8 cellular contexts compared by ENCODE assay signal in the genomic region with DNA sequence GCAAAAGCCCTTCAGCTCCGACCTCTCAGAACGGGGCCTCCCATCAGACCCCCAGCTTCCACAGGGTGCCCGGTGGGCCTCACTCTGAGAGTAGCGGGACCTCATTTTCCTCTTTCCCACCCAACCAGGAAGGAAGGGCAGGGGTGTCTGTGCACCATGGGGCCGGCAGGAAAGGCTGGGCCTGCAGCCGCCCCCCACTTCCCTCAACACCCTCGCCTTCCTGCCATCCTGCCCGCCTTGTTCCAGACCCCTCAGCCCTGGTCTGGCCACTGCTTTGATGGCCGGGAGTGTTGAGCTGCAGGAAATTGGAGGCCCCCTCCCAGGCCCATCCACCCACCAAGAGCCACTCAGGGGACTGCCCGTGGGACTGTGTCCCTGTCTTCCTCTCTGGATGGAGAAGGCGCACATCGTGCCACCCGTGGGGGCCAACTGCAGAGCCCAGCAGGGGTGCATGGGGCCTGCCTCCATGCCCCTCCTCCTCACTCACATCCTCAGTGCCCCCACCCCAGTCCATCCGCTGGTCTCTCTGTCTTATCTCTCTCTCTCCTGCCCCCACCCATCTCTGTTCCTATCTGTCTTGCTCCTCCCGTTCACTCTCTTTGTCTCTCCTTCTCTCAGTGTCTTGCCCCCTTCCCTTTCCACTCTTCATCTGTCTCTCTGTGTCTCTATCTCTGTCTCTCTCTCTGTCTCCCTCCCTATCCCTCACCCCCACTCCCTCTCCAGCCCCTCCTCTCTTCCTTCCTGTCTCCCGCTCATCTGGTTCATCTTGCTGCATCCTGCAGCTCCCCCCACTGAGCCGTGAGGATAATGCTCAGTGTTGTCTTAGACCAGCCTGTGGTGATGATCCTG. TPM values are rescaled to one million over a fixed set of nuclear protein-coding genes. Genes with fewer than 3 reads are reported as not detected.
DNase-seq lines count a peak whose midpoint lies in the region; ATAC-seq, FAIRE-seq and TF ChIP-seq lines count a peak whose summit lies in the region.

No MANE protein-coding gene starts in this region.

- H3K27me3 ChIP-seq in HepG2 (ENCODE audit: control insufficient read depth in 1 of 2, insufficient read depth in 2 of 2, low read length in 2 of 2), result no peaks in the 10 kb centered on the region; a peak in 1 of 5 replicates

- peaks cover 15% of the 10 kb centered on the region for H4K20me1 ChIP-seq in HepG2 (ENCODE audit: insufficient read depth, low read length)

- no peak for ATAC-seq in HepG2
- ATAC-seq in HG03159 (IDR thresholded peaks at IDR 0.05; ENCODE audit: unreplicated experiment), result no peak
- no peak for ATAC-seq in GM21786 (IDR thresholded peaks at IDR 0.05; ENCODE audit: unreplicated experiment)

- BruUV-seq in HepG2 (replicated peaks; lab: Mats Ljungman, UMichigan), result no TSS peak

- H3K27ac ChIP-seq in HepG2 (ENCODE audit: extremely low read length, insufficient read depth, low read length), result no peak overlapping the region

- peak; percentile 28 for DNase-seq in Caki2 (ENCODE audit: low read depth)
- DNase-seq in MV-4-11 (lab: John Stamatoyannopoulos, UW), result peak; percentile 39
- DNase-seq in amniotic epithelial cell (ENCODE audit: low read depth), result peak; percentile 65
- no peak for DNase-seq in HepG2 (ENCODE audit: low spot score)
- DNase-seq in iPS-NIHi11 (ENCODE audit: low spot score), result no peak
- no peak for DNase-seq in NCI-H1048 (lab: John Stamatoyannopoulos, UW)

- no peak overlapping the region; the same call in 1 of the 2 replicates for H3K9ac ChIP-seq in HepG2 (ENCODE audit: insufficient read depth, low read depth, low read length)

- peaks cover 74% of the 10 kb centered on the region for H3K4me1 ChIP-seq in HepG2 (ENCODE audit: insufficient read depth, low read length)

- WGBS in HepG2 (ENCODE audit: low lambda C conversion rate), result 46% methylated on average over 4 of the region's 17 CpGs

- H3K79me2 ChIP-seq in HepG2 (ENCODE audit: insufficient read depth, low read length), result peaks cover 25% of the 10 kb centered on the region

- TF ChIP-seq EP300 in HepG2 (IDR thresholded peaks at IDR 0.05; ENCODE audit: low read depth in 2 of 2, low read length in 2 of 2) (no peak), HepG2 (CRISPR knock-in tag; IDR thresholded peaks at IDR 0.05; ENCODE audit: borderline replicate concordance) (no peak)

- in situ Hi-C loops in Caki2 (cut with HindIII; ENCODE audit: low pct_unique_long_range_greater_than_20kb, low sequenced_read_pairs), result no loop called here
- in situ Hi-C loops in HepG2 (cut with HindIII; ENCODE audit: extremely low pct_ligation_motif_present, low pct_unique_long_range_greater_than_20kb), result no loop called here

- H2AFZ ChIP-seq in HepG2 (ENCODE audit: low read length), result no peak overlapping the region

- POLR2A ChIA-PET in HepG2 (lab: Yijun Ruan, JAX), result interaction anchor here (0.8 to 2.7 kb wide), 4 partner anchors 11 to 118 kb away, joined by 3 to 25 read pairs (median 8); no protein-coding TSS in a partner anchor

- TF ChIP-seq POLR2A in HepG2 (IDR thresholded peaks at IDR 0.05; ENCODE audit: insufficient read depth in 1 of 2, low read depth in 2 of 2, low read length in 2 of 2), result no peak

- CTCF ChIA-PET in HepG2 (lab: Yijun Ruan, JAX; ENCODE audit: low intra/inter-chr PET ratio, low total read pairs), result no interaction called here

- no peak for TF ChIP-seq RAD21 in HepG2 (CRISPR knock-in tag; IDR thresholded peaks at IDR 0.05)

- peak; percentile 4 for FAIRE-seq in HepG2 (lab: Jason Lieb, UNC)

- H3K4me3 ChIP-seq in HepG2 (replicated peaks in 1 of 3; ENCODE audit: insufficient read depth in 1 of 3, low read depth in 2 of 3, low read length in 3 of 3), result peak overlapping the region in 1 of 3 experiments; percentile 82; a peak in 1 of 6 replicates

- peak overlapping the region; percentile 89 for H3K4me2 ChIP-seq in HepG2 (ENCODE audit: low read depth, low read length)

- intact Hi-C loops in HepG2 (cut with micrococcal nuclease; ENCODE audit: unreplicated experiment), result no loop called here

- no peaks in the 10 kb centered on the region for H3K36me3 ChIP-seq in HepG2 (replicated peaks in 1 of 2; ENCODE audit: control insufficient read depth in 1 of 2, insufficient read depth in 2 of 2, low read length in 2 of 2)

- no peaks in the 10 kb centered on the region for H3K9me3 ChIP-seq in HepG2 (ENCODE audit: low read length)

- TF ChIP-seq CTCF in HepG2 (CRISPR knock-in tag; IDR thresholded peaks at IDR 0.05), result peak; percentile 80

TF ChIP-seq in HepG2, 621 proteins besides CTCF, POLR2A, EP300 and RAD21 (continues in another document):
- TF ChIP-seq STAG1 (CRISPR knock-in tag; IDR thresholded peaks at IDR 0.05) (peak; percentile 76), SMC3 (IDR thresholded peaks at IDR 0.05; ENCODE audit: low read length) (peak; percentile 16; the same call in 1 of the 2 replicates)
- TF ChIP-seq, protein P1, sequence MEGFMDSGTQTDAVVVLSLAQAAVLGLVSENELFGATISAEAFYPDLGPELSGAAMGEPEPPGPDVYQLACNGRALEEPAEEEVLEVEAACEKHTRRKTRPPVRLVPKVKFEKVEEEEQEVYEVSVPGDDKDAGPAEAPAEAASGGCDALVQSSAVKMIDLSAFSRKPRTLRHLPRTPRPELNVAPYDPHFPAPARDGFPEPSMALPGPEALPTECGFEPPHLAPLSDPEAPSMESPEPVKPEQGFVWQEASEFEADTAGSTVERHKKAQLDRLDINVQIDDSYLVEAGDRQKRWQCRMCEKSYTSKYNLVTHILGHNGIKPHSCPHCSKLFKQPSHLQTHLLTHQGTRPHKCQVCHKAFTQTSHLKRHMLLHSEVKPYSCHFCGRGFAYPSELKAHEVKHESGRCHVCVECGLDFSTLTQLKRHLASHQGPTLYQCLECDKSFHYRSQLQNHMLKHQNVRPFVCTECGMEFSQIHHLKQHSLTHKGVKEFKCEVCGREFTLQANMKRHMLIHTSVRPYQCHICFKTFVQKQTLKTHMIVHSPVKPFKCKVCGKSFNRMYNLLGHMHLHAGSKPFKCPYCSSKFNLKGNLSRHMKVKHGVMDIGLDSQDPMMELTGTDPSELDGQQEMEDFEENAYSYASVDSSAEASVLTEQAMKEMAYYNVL (CRISPR knock-in tag; IDR thresholded peaks at IDR 0.05; ENCODE audit: borderline replicate concordance), result 0 out of 2 replicates have a peak, but pooled peaks have one; percentile 47

RNA-seq across cellular contexts. Expression of a gene that starts 1.8 kb away (rescaled TPM):
- 29.0 and 74.1 TPM in 2 replicates for total RNA-seq in Caki2 (2014; rRNA removed; shearing (Covaris generic); ENCODE audit: low replicate concordance)
- 15.9 and 25.3 TPM in 2 replicates for total RNA-seq in HepG2 (2016; rRNA removed; fragmentation: Illumina TruSeq; extraction: Trizol)
- total RNA-seq in HepG2 (2016; cell fraction: cytosol; rRNA removed; fragmentation: Illumina TruSeq; extraction: Trizol; ENCODE audit: low read depth), result 6.6 and 10.2 TPM in 2 replicates
- total RNA-seq in HepG2 (2016; cell fraction: insoluble cytoplasmic fraction; rRNA removed; fragmentation: Illumina TruSeq; extraction: Trizol), result 17.4 and 18.7 TPM in 2 replicates
- 20.1 and 23.5 TPM in 2 replicates for total RNA-seq in HepG2 (2016; cell fraction: membrane; rRNA removed; fragmentation: Illumina TruSeq; extraction: Trizol)
- total RNA-seq in HepG2 (2016; cell fraction: nucleus; rRNA removed; fragmentation: Illumina TruSeq; extraction: Trizol), result 31.2 and 42.9 TPM in 2 replicates
- polyA plus RNA-seq in HepG2 (2011; rRNA removed), result 42.0 and 51.9 TPM in 2 replicates
- polyA plus RNA-seq in HepG2 (2011; cell fraction: cytosol; rRNA removed), result 32.8 and 38.1 TPM in 2 replicates
- 227 and 266 TPM in 2 replicates for polyA plus RNA-seq in HepG2 (2011; cell fraction: nucleus; rRNA removed)
- 48.7 and 95.9 TPM in 2 replicates for polyA plus RNA-seq in HepG2 (2012)
- 4.4 and 4.6 TPM in 2 replicates for polyA plus RNA-seq in HepG2 (2016; cell fraction: cytosol; fragmentation: Illumina TruSeq; extraction: Trizol; ENCODE audit: low read depth)
- 20.5 and 26.7 TPM in 2 replicates for polyA plus RNA-seq in HepG2 (2016; cell fraction: insoluble cytoplasmic fraction; fragmentation: Illumina TruSeq; extraction: Trizol; ENCODE audit: low read depth)
- 14.3 and 14.5 TPM in 2 replicates for polyA plus RNA-seq in HepG2 (2016; cell fraction: membrane; fragmentation: Illumina TruSeq; extraction: Trizol; ENCODE audit: low read depth)
- 87.9 and 89.2 TPM in 2 replicates for polyA plus RNA-seq in HepG2 (2016; cell fraction: nucleus; fragmentation: Illumina TruSeq; extraction: Trizol; ENCODE audit: insufficient read depth, low read depth)
- 25.6 and 59.9 TPM in 2 replicates for polyA minus RNA-seq in HepG2 (2011; rRNA and poly(A)+ RNA removed; ENCODE audit: low replicate concordance)
- 30.9 and 54.1 TPM in 2 replicates for polyA minus RNA-seq in HepG2 (2011; cell fraction: cytosol; rRNA and poly(A)+ RNA removed)
- polyA minus RNA-seq in HepG2 (2011; cell fraction: nucleus; rRNA and poly(A)+ RNA removed), result 61.7 and 71.7 TPM in 2 replicates

Comparison
In these comparisons a context has a peak if more than half of its experiments do, and no peak if none do; other contexts are left out.
1. DNase-seq: peak in Caki2 (single experiment), MV-4-11 (single experiment) and amniotic epithelial cell (single experiment); none in HepG2 (single experiment), iPS-NIHi11 (single experiment) and NCI-H1048 (single experiment).